ENCODE assay signal across 1 cellular context in the genomic region with DNA sequence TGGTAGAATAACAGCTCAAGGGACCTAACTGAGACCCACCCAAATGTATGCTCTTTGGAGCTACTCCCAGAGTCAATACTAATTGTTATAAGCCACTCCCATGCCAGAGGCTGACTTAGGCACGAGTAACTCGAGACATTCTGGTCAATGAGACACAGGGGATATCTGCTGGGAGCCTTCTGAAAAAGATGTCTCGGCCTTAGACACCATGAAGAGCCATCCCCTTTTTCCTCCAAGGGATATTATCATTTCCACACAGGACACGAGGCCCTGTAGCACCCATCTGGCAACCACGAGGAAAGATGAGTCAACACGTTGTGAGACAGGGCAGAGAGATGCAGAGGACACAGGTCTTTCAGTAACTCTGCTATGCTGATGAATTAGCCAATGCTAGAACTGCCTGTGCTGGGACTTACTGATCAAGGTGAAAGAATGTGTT.
A peak's percentile ranks its signal among the peaks of the same experiment; 100 is the strongest.
TF ChIP-seq lines count a peak whose summit lies in the region.

No MANE protein-coding gene starts in this region.

TF ChIP-seq in K562, 482 proteins besides CTCF, POLR2A, EP300 and RAD21 (continued from another document):
- TF ChIP-seq, protein P1, sequence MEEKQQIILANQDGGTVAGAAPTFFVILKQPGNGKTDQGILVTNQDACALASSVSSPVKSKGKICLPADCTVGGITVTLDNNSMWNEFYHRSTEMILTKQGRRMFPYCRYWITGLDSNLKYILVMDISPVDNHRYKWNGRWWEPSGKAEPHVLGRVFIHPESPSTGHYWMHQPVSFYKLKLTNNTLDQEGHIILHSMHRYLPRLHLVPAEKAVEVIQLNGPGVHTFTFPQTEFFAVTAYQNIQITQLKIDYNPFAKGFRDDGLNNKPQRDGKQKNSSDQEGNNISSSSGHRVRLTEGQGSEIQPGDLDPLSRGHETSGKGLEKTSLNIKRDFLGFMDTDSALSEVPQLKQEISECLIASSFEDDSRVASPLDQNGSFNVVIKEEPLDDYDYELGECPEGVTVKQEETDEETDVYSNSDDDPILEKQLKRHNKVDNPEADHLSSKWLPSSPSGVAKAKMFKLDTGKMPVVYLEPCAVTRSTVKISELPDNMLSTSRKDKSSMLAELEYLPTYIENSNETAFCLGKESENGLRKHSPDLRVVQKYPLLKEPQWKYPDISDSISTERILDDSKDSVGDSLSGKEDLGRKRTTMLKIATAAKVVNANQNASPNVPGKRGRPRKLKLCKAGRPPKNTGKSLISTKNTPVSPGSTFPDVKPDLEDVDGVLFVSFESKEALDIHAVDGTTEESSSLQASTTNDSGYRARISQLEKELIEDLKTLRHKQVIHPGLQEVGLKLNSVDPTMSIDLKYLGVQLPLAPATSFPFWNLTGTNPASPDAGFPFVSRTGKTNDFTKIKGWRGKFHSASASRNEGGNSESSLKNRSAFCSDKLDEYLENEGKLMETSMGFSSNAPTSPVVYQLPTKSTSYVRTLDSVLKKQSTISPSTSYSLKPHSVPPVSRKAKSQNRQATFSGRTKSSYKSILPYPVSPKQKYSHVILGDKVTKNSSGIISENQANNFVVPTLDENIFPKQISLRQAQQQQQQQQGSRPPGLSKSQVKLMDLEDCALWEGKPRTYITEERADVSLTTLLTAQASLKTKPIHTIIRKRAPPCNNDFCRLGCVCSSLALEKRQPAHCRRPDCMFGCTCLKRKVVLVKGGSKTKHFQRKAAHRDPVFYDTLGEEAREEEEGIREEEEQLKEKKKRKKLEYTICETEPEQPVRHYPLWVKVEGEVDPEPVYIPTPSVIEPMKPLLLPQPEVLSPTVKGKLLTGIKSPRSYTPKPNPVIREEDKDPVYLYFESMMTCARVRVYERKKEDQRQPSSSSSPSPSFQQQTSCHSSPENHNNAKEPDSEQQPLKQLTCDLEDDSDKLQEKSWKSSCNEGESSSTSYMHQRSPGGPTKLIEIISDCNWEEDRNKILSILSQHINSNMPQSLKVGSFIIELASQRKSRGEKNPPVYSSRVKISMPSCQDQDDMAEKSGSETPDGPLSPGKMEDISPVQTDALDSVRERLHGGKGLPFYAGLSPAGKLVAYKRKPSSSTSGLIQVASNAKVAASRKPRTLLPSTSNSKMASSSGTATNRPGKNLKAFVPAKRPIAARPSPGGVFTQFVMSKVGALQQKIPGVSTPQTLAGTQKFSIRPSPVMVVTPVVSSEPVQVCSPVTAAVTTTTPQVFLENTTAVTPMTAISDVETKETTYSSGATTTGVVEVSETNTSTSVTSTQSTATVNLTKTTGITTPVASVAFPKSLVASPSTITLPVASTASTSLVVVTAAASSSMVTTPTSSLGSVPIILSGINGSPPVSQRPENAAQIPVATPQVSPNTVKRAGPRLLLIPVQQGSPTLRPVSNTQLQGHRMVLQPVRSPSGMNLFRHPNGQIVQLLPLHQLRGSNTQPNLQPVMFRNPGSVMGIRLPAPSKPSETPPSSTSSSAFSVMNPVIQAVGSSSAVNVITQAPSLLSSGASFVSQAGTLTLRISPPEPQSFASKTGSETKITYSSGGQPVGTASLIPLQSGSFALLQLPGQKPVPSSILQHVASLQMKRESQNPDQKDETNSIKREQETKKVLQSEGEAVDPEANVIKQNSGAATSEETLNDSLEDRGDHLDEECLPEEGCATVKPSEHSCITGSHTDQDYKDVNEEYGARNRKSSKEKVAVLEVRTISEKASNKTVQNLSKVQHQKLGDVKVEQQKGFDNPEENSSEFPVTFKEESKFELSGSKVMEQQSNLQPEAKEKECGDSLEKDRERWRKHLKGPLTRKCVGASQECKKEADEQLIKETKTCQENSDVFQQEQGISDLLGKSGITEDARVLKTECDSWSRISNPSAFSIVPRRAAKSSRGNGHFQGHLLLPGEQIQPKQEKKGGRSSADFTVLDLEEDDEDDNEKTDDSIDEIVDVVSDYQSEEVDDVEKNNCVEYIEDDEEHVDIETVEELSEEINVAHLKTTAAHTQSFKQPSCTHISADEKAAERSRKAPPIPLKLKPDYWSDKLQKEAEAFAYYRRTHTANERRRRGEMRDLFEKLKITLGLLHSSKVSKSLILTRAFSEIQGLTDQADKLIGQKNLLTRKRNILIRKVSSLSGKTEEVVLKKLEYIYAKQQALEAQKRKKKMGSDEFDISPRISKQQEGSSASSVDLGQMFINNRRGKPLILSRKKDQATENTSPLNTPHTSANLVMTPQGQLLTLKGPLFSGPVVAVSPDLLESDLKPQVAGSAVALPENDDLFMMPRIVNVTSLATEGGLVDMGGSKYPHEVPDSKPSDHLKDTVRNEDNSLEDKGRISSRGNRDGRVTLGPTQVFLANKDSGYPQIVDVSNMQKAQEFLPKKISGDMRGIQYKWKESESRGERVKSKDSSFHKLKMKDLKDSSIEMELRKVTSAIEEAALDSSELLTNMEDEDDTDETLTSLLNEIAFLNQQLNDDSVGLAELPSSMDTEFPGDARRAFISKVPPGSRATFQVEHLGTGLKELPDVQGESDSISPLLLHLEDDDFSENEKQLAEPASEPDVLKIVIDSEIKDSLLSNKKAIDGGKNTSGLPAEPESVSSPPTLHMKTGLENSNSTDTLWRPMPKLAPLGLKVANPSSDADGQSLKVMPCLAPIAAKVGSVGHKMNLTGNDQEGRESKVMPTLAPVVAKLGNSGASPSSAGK (IDR thresholded peaks at IDR 0.05), result peak; percentile 31; the same call in 1 of the 2 replicates
- no peak for TF ChIP-seq RAD51 (IDR thresholded peaks at IDR 0.05; ENCODE audit: borderline replicate concordance, low read depth)
